ENCODE assay signal across 8 cellular contexts in genomic region chr17:4565209-4566141, GRCh38. TPM values are rescaled to one million over a fixed set of nuclear protein-coding genes. Genes with fewer than 3 reads are reported as not detected.
A peak's percentile ranks its signal among the peaks of the same experiment; 100 is the strongest.
DNase-seq lines count a peak whose midpoint lies in the region; ATAC-seq and TF ChIP-seq lines count a peak whose summit lies in the region.

No MANE protein-coding gene starts in this region.

- H3K9me3 ChIP-seq in heart right ventricle = no peaks in the 10 kb centered on the region

- DNase-seq in GM06990 (ENCODE audit: extremely low read depth, insufficient read length) = no peak
- DNase-seq in NCI-H1105 (lab: John Stamatoyannopoulos, UW) = peak; percentile 77
- peak; percentile 93 for DNase-seq in SK-MEL-5 (ENCODE audit: low read depth, low spot score)
- peak; percentile 77 for DNase-seq in amniotic epithelial cell (ENCODE audit: low read depth)
- peak in 1 of 2 donors; percentile 68 for DNase-seq in heart right ventricle
- peak; percentile 85 for DNase-seq in posterior vena cava (ENCODE audit: low spot score)

- H3K27ac ChIP-seq in heart right ventricle = peak overlapping the region in 3 of 10 donors; percentile 19 to 43 (median 32)

- H3K4me1 ChIP-seq in heart right ventricle = peaks cover 0 to 32% (median 15%) of the 10 kb centered on the region in 9 donors

- 33 to 34% methylated on average over 16 of the region's 16 CpGs for WGBS in heart right ventricle, 2 donors

- peak; percentile 64 to 93 (median 84) for ATAC-seq in heart right ventricle
- no peak for ATAC-seq in GM21381 (IDR thresholded peaks at IDR 0.05; ENCODE audit: unreplicated experiment)
- no peak for ATAC-seq in HG02678 (IDR thresholded peaks at IDR 0.05; ENCODE audit: unreplicated experiment)

- TF ChIP-seq CTCF in GM06990 (IDR thresholded peaks at IDR 0.05; ENCODE audit: insufficient read depth, low read length, poor library complexity, severe bottlenecking) = peak; percentile 89
- peak; percentile 75 to 87 (median 81) for TF ChIP-seq CTCF in heart right ventricle (IDR thresholded peaks at IDR 0.05)

- H3K4me3 ChIP-seq in GM06990 (replicated peaks; ENCODE audit: low read depth, low read length) (no peak overlapping the region), heart right ventricle (no peak overlapping the region)

- H3K27me3 ChIP-seq in GM06990 (replicated peaks; ENCODE audit: control insufficient read depth, insufficient read depth, low read length) = no peaks in the 10 kb centered on the region
- H3K27me3 ChIP-seq in heart right ventricle = no peaks in the 10 kb centered on the region

- H3K36me3 ChIP-seq in GM06990 (ENCODE audit: control insufficient read depth, insufficient read depth, low read length) = no peaks in the 10 kb centered on the region
- no peaks in the 10 kb centered on the region for H3K36me3 ChIP-seq in heart right ventricle

- in situ Hi-C loops in SK-MEL-5 (cut with HindIII; ENCODE audit: low pct_unique_long_range_greater_than_20kb, low sequenced_read_pairs) = no loop called here

- intact Hi-C loops in heart right ventricle (cut with DNase I) = loop anchor here (1.0 to 5.0 kb wide), 9 partner anchors 37 to 145 kb away; no protein-coding TSS in a partner anchor
- intact Hi-C loops in posterior vena cava (cut with DNase I) = loop anchor here in 1 of 2 donors (5.0 kb wide), 1 partner anchor 57 kb away; no protein-coding TSS in a partner anchor

RNA-seq across cellular contexts. Expression of gene GGT6, which starts 5.1 kb away (rescaled TPM):
- not detected in 2 replicates for total RNA-seq in SK-MEL-5 (2014; rRNA removed; shearing (Covaris generic))
- polyA plus RNA-seq in SK-MEL-5 (2015; cell fraction: cytosol; rRNA removed) = not detected in 2 replicates
- polyA plus RNA-seq in SK-MEL-5 (2015; cell fraction: nucleus; rRNA removed) = not detected in 2 replicates
- total RNA-seq in heart right ventricle = under 1 TPM in 4 of 10 donors, not detected in 6; 0.08 to 0.19 (median 0.12) TPM
- polyA plus RNA-seq in heart right ventricle = under 1 TPM; 0.03 to 0.15 TPM
- total RNA-seq in posterior vena cava = not detected

RNA-seq across cellular contexts. Expression of gene MYBBP1A, which starts 10.3 kb away (rescaled TPM):
- 65.1 and 80.3 TPM in 2 replicates for total RNA-seq in SK-MEL-5 (2014; rRNA removed; shearing (Covaris generic))
- polyA plus RNA-seq in SK-MEL-5 (2015; cell fraction: cytosol; rRNA removed) = 106 and 125 TPM in 2 replicates
- polyA plus RNA-seq in SK-MEL-5 (2015; cell fraction: nucleus; rRNA removed) = 385 and 386 TPM in 2 replicates
- total RNA-seq in heart right ventricle = 10 to 100 TPM; 18.7 to 30.3 (median 21.7) TPM
- 10 to 100 TPM; 25.4 to 25.7 TPM for polyA plus RNA-seq in heart right ventricle
- total RNA-seq in posterior vena cava = 10 to 100 TPM; 37.9 to 41.0 TPM

RNA-seq across cellular contexts. Expression of gene SMTNL2, which starts 18.9 kb away (rescaled TPM):
- 0.32 TPM in 1 of 2 replicates, not detected in the other for total RNA-seq in SK-MEL-5 (2014; rRNA removed; shearing (Covaris generic))
- 0.11 and 0.16 TPM in 2 replicates for polyA plus RNA-seq in SK-MEL-5 (2015; cell fraction: cytosol; rRNA removed)
- not detected in 2 replicates for polyA plus RNA-seq in SK-MEL-5 (2015; cell fraction: nucleus; rRNA removed)
- total RNA-seq in heart right ventricle = 10 to 100 TPM in 9 of 10 donors, 1 to 10 TPM in 1; 7.8 to 84.1 (median 23.4) TPM
- 10 to 100 TPM in 1 of 2 donors, 1 to 10 TPM in 1; 2.7 to 11.8 TPM for polyA plus RNA-seq in heart right ventricle
- total RNA-seq in posterior vena cava = 1 to 10 TPM; 2.0 to 3.0 TPM

Comparison
In these comparisons a context has a peak if more than half of its experiments do, and no peak if none do; other contexts are left out.
1. ATAC-seq: peak in heart right ventricle (8 of 8); none in GM21381 (single experiment) and HG02678 (single experiment).